20 cellular contexts compared by ENCODE assay signal in the genomic region with DNA sequence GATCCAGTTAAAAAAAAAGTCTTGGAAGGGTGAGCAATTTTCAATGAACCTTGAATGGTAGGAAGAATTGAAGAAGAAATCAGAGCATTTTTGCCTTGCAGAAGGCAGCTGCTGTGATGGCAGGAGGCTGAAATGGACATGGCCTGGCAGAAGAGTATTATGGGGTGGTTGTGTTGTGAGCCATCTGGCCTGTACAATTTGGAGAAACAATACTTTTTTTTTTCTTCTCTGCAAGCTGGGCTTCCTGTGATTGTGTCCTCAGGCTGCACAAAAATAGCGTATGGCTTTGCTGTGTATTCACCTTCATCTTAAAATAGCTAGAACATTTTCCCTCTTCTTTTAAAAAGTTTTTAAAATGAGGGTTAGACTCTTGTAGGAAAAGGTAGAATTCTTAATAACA. TPM values are rescaled to one million over a fixed set of nuclear protein-coding genes. Genes with fewer than 3 reads are reported as not detected.
DNase-seq lines count a peak whose midpoint lies in the region; ATAC-seq and TF ChIP-seq lines count a peak whose summit lies in the region.
"Had no signal": no experiment of that assay in that cellular context is flagged by ENCODE, and none has a peak within 500 bp of the region (broad histone marks: within the 10 kb centered on the region; RNA-seq: fewer than 3 reads in every experiment).

No MANE protein-coding gene starts in this region.

- no peak for TF ChIP-seq CTCF in BE2C (IDR thresholded peaks at IDR 0.05; ENCODE audit: low read depth, low read length)

- in situ Hi-C loops in G401 (cut with HindIII; ENCODE audit: low sequenced_read_pairs) = no loop called here

- no peak for ATAC-seq in GM21529 (IDR thresholded peaks at IDR 0.05; ENCODE audit: unreplicated experiment)
- ATAC-seq: HCT116, K562 had no signal

- H3K27me3 ChIP-seq in BE2C = no peaks in the 10 kb centered on the region

- no peaks in the 10 kb centered on the region for H3K4me1 ChIP-seq in BE2C

- no peak overlapping the region for H3K4me3 ChIP-seq in BE2C (ENCODE audit: low read depth, low read length)
- H3K4me3 ChIP-seq: K562 had no signal

- H3K36me3 ChIP-seq in BE2C = no peaks in the 10 kb centered on the region

- DNase-seq in G401 (ENCODE audit: low spot score) (peak; percentile 68), NCI-H524 treated with DMSO at 0.1 percent for 48 hours (lab: John Stamatoyannopoulos, UW) (peak; percentile 0), dermis blood vessel endothelial cell (peak; percentile 62), pulmonary artery endothelial cell (ENCODE audit: low read depth, low spot score) (peak; percentile 2), BE2C (no peak)
- no peak for DNase-seq in activated CD8-positive, alpha-beta memory T cell treated with anti-CD3 and anti-CD28 coated beads for 24 hours
- DNase-seq: ACHN; CD4-positive, alpha-beta memory T cell; DMS53; DND-41; EL; GOT3; H7; HFFc6; IMR-90 had no signal

- H3K9me3 ChIP-seq in BE2C = no peaks in the 10 kb centered on the region

RNA-seq across cellular contexts. Expression of a gene that starts 21.4 kb away (rescaled TPM):
- 0.68 and 2.5 TPM in 2 replicates for total RNA-seq in G401 (2014; rRNA removed; shearing (Covaris generic))
- total RNA-seq in dermis blood vessel endothelial cell (0.17 TPM in 1 of 2 replicates, not detected in the other), pulmonary artery endothelial cell (not detected in 2 replicates)
- 5.1 TPM for polyA plus RNA-seq in BE2C (2012; ENCODE audit: insufficient read depth, insufficient read length, low read depth)
- total RNA-seq: CD4-positive, alpha-beta memory T cell; HFFc6; IMR-90 had no signal
- polyA plus RNA-seq: CD14-positive monocyte; CD4-positive, alpha-beta memory T cell had no signal

RNA-seq across cellular contexts. Expression of a gene that starts 26.4 kb away (rescaled TPM):
- total RNA-seq in G401 (2014; rRNA removed; shearing (Covaris generic)) = 0.78 TPM in 1 of 2 replicates, not detected in the other
- total RNA-seq in dermis blood vessel endothelial cell (not detected in 2 replicates), pulmonary artery endothelial cell (not detected in 2 replicates)
- not detected for polyA plus RNA-seq in BE2C (2012; ENCODE audit: insufficient read depth, insufficient read length, low read depth)
- total RNA-seq: CD4-positive, alpha-beta memory T cell; H7; HFFc6; IMR-90 had no signal
- polyA plus RNA-seq: BJ; CD14-positive monocyte; CD4-positive, alpha-beta memory T cell; IMR-90 had no signal

Comparison
In these comparisons a context has a peak if more than half of its experiments do, and no peak if none do; other contexts are left out.
1. DNase-seq: peak in G401 (single experiment), NCI-H524 treated with DMSO at 0.1 percent for 48 hours (single experiment), dermis blood vessel endothelial cell (single experiment) and pulmonary artery endothelial cell (single experiment); none in BE2C (single experiment) and activated CD8-positive, alpha-beta memory T cell treated with anti-CD3 and anti-CD28 coated beads for 24 hours (single experiment).